In the genomic region with DNA sequence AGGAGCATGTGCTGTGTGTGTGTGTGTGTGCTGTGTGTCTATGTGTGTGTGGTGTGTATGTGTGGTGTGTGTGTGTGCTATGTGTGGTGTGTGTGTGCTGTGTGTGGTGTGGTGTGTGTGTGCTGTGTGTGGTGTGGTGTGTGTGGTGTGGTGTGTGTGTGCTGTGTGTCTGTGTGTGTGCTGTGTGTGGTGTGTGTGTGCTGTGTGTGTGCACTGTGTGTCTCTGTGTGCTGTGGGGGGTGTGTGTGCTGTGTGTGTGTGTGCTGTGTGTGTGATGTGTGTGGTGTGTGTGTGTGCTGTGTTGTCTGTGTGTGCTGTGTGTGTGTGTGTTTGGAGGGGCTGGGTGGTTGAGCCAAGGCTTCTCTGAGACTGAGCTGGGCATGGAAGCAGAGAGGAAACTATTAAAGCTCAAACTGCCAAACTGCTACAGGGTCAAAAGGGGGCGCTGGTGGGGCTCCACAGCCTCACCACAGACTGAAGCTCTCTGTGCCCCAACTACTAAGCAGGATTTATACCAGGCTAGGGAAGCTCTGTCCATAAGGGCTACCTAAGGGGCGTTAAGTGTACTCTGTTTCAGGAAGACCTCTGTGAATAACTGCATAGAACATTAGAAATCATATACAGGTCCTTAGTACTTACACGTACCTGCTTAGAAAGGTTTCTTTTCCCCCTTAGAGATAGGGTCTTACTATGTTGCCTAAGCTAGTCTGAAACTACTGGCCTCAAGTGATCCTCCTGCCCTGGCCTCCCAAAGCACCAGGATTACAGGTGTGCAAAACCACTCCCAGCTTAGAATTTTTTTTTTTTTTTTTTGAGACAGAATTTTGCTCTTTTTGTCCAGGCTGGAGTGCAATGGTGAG, we compare ENCODE assay signal across 9 cellular contexts. TPM values are rescaled to one million over a fixed set of nuclear protein-coding genes. Genes with fewer than 3 reads are reported as not detected.
DNase-seq lines count a peak whose midpoint lies in the region; ATAC-seq and TF ChIP-seq lines count a peak whose summit lies in the region.
"Had no signal": no experiment of that assay in that cellular context is flagged by ENCODE, and none has a peak within 500 bp of the region (broad histone marks: within the 10 kb centered on the region; RNA-seq: fewer than 3 reads in every experiment).

No MANE protein-coding gene starts in this region.

- H3K27me3 Mint-ChIP-seq in WTC11 (ENCODE audit: low read depth), result no peaks in the 10 kb centered on the region

- H3K9me3 Mint-ChIP-seq in WTC11, result no peaks in the 10 kb centered on the region

- DNase-seq in GM12864 (ENCODE audit: low read depth) (peak; percentile 18), NCI-H1694 treated with DMSO at 0.1 percent for 48 hours (lab: John Stamatoyannopoulos, UW) (peak; percentile 75), WTC11 (ENCODE audit: low spot score) (peak; percentile 61), T47D (ENCODE audit: low read depth in 1 of 2, low spot score in 1 of 2) (peak; percentile 39 to 63), left lobe of liver (ENCODE audit: low spot score) (no peak)
- peak; percentile 15 to 22 for DNase-seq in stimulated activated CD8-positive, alpha-beta memory T cell treated with anti-CD3 and anti-CD28 coated beads, Interleukin-15, amount 100 ng/mL, for 48 hours (ENCODE audit: low read depth in 2 of 2)

- peaks cover 25% of the 10 kb centered on the region for H3K36me3 Mint-ChIP-seq in WTC11

- H3K4me3 Mint-ChIP-seq in WTC11, result no peak overlapping the region

- peak; percentile 78 for TF ChIP-seq CTCF in GM12864 (IDR thresholded peaks at IDR 0.05; ENCODE audit: low read depth, low read length, missing control alignments)
- TF ChIP-seq CTCF in WTC11 (IDR thresholded peaks at IDR 0.05), result peak; percentile 59; the same call in 1 of the 2 replicates

- H3K4me3 ChIP-seq in GM12864 (ENCODE audit: low read depth, low read length), result no peak overlapping the region

- POLR2A ChIA-PET in WTC11 (lab: Charles Lee), result interaction anchor here (1.1 to 1.5 kb wide), 3 partner anchors 54 to 200 kb away, joined by 3 to 4 read pairs (median 4); no protein-coding TSS in a partner anchor

- ATAC-seq in WTC11, result peak; percentile 93
- peak; percentile 92 for ATAC-seq in left lobe of liver
- no peak for ATAC-seq in HG03175 (IDR thresholded peaks at IDR 0.05; ENCODE audit: unreplicated experiment)
- no peak for ATAC-seq in HG02840 (IDR thresholded peaks at IDR 0.05; ENCODE audit: low FRiP score, unreplicated experiment)

- H3K27ac Mint-ChIP-seq in WTC11, result no peak overlapping the region

- H3K4me1 Mint-ChIP-seq in WTC11, result no peaks in the 10 kb centered on the region

- in situ Hi-C loops in T47D (cut with HindIII; ENCODE audit: low pct_unique_long_range_greater_than_20kb, low sequenced_read_pairs), result no loop called here

- CTCF ChIA-PET in WTC11 (lab: Charles Lee), result interaction anchor here (0.6 to 2.5 kb wide), 96 partner anchors 10 to 487 kb away, joined by 3 to 69 read pairs (median 5); a partner anchor contains a TSS

TF ChIP-seq in WTC11, 78 proteins besides CTCF, POLR2A, EP300 and RAD21:
- TF ChIP-seq NFATC4 (CRISPR knock-in tag; IDR thresholded peaks at IDR 0.05), result no peak
- no peak for TF ChIP-seq RELA (CRISPR knock-in tag; IDR thresholded peaks at IDR 0.05; ENCODE audit: borderline replicate concordance)
- TF ChIP-seq GABPB1 (CRISPR knock-in tag; IDR thresholded peaks at IDR 0.05), result 0 out of 2 replicates have a peak, but pooled peaks have one; percentile 27
- TF ChIP-seq IRF2 (CRISPR knock-in tag; IDR thresholded peaks at IDR 0.05; ENCODE audit: borderline replicate concordance, low read depth), result no peak

RNA-seq across cellular contexts. Expression of a gene that starts 27.8 kb away (rescaled TPM):
- total RNA-seq in WTC11 (2021) (7.5 to 11.1 TPM (median 11.1 TPM) in 3 replicates), left lobe of liver (15.7 TPM)

RNA-seq across cellular contexts. Expression of a gene that starts 36.9 kb away (rescaled TPM):
- total RNA-seq in WTC11 (2021) (not detected in 3 replicates), left lobe of liver (not detected)
- total RNA-seq: glomerular endothelial cell had no signal

RNA-seq across cellular contexts. Expression of a gene that starts 41.2 kb away (rescaled TPM):
- total RNA-seq in WTC11 (2021) (0.24 to 0.46 TPM (median 0.34 TPM) in 3 replicates), left lobe of liver (not detected)

RNA-seq across cellular contexts. Expression of a gene that starts 54.1 kb away (rescaled TPM):
- 36.4 to 42.2 TPM (median 37.9 TPM) in 3 replicates for total RNA-seq in WTC11 (2021)
- 26.3 TPM for total RNA-seq in left lobe of liver

Comparison
In these comparisons a context has a peak if more than half of its experiments do, and no peak if none do; other contexts are left out.
1. ATAC-seq: peak in WTC11 (single experiment) and left lobe of liver (single experiment); none in HG03175 (single experiment) and HG02840 (single experiment).